ENCODE assay signal across 8 cellular contexts in the genomic region with DNA sequence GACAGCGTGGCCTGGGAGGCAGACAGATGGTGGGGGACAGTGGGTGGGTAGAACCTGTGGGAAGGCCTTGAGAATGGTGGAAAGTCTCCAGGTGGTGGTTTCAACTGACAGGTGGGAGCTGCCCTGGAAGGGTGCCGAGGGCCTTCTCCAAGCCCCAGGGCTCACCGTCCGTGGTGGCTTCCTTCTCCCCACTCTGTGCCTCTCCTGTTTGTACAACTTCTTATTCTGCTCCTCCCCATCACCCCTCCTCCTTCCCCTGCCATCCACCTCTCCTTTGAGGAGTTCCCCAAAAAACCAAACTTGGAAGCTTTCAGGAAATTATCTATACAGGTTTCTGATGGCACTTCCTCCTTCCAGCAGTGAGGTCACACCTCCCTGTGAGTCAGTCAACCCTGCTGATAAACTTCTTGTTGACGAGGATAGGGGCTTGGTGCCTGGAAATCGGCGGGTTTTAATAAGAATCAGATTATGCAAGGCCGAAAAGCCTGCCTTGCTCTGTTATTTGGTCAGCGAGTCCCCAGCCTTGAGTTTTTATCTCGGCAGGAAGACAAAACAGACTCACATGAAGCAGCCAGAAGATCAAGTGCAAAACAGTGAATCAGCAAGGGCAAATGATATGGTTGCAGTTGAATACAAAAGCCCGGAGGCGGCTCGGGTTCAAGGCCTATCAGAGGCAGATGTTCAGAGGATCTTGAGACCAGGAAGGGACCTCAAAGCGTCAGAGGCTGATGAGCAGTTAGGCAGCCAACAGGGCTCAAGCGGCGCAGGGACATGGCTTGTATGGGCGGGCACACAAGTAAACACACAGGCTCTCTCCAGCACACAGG. TPM values are rescaled to one million over a fixed set of nuclear protein-coding genes. Genes with fewer than 3 reads are reported as not detected.
A peak's percentile ranks its signal among the peaks of the same experiment; 100 is the strongest.
DNase-seq lines count a peak whose midpoint lies in the region; TF ChIP-seq lines count a peak whose summit lies in the region.

No MANE protein-coding gene starts in this region.

- no peak overlapping the region for H2AFZ ChIP-seq in SK-N-SH (ENCODE audit: low read depth)

- H3K4me2 ChIP-seq in SK-N-SH: peak overlapping the region; percentile 23

- no peak for TF ChIP-seq EP300 in SK-N-SH (IDR thresholded peaks at IDR 0.05; ENCODE audit: borderline replicate concordance in 1 of 2, low read depth in 1 of 2, low read length in 1 of 2)

- H3K9me3 Mint-ChIP-seq in progenitor cell of endocrine pancreas (ENCODE audit: low read depth): no peaks in the 10 kb centered on the region

- H3K9me3 ChIP-seq in HEK293 (ENCODE audit: control insufficient read depth, insufficient read depth, low read depth, low read length): no peaks in the 10 kb centered on the region
- H3K9me3 ChIP-seq in SK-N-SH: no peaks in the 10 kb centered on the region

- POLR2A ChIA-PET in HEK293 (lab: Yijun Ruan, JAX) (no interaction called here), SK-N-SH (lab: Yijun Ruan, JAX) (interaction anchor here (1.0 kb wide), 1 partner anchor 46 kb away, joined by 3 read pairs; no protein-coding TSS in a partner anchor)

- H3K4me3 ChIP-seq in HEK293 (ENCODE audit: low read depth, low read length) (no peak overlapping the region), SK-N-SH (ENCODE audit: low read depth in 2 of 2, low read length in 1 of 2) (no peak overlapping the region)

- H3F3A ChIP-seq in SK-N-SH (replicated peaks; ENCODE audit: insufficient read depth): peaks cover 12% of the 10 kb centered on the region

- H3K27ac ChIP-seq in HEK293 (ENCODE audit: extremely low read depth, low read depth, low read length): no peak overlapping the region
- H3K27ac ChIP-seq in SK-N-SH (ENCODE audit: low read depth in 2 of 2, low read length in 1 of 2): peak overlapping the region; percentile 61 to 62

- H3K79me2 ChIP-seq in SK-N-SH (ENCODE audit: insufficient read depth): peaks cover 35% of the 10 kb centered on the region

- TF ChIP-seq CTCF in HEK293 (tag by site-specific recombination; IDR thresholded peaks at IDR 0.05): no peak
- no peak for TF ChIP-seq CTCF in SK-N-SH (IDR thresholded peaks at IDR 0.05)
- no peak for TF ChIP-seq CTCF in progenitor cell of endocrine pancreas (IDR thresholded peaks at IDR 0.05; ENCODE audit: unreplicated experiment)

- H3K9me2 ChIP-seq in SK-N-SH: no peaks in the 10 kb centered on the region

- H3K27me3 Mint-ChIP-seq in progenitor cell of endocrine pancreas: no peaks in the 10 kb centered on the region

- no peak overlapping the region for H3K4me3 Mint-ChIP-seq in progenitor cell of endocrine pancreas (ENCODE audit: low read depth)

- peak overlapping the region; percentile 73 for H3K27ac Mint-ChIP-seq in progenitor cell of endocrine pancreas

- 61% methylated on average over 13 of the region's 17 CpGs for WGBS in SK-N-SH (ENCODE audit: low lambda C conversion rate)

- H3K36me3 Mint-ChIP-seq in progenitor cell of endocrine pancreas (ENCODE audit: insufficient read depth): peaks cover 6% of the 10 kb centered on the region

- CTCF ChIA-PET in HEK293 (lab: Yijun Ruan, JAX): no interaction called here
- CTCF ChIA-PET in SK-N-SH (lab: Yijun Ruan, JAX): no interaction called here

- H3K4me1 Mint-ChIP-seq in progenitor cell of endocrine pancreas (ENCODE audit: low read depth): peaks cover 14% of the 10 kb centered on the region

- peaks cover 0 to 5% of the 10 kb centered on the region in 2 experiments; a peak in 1 of 3 replicates for H3K36me3 ChIP-seq in HEK293 (ENCODE audit: control insufficient read depth in 2 of 2, insufficient read depth in 1 of 2, low read length in 2 of 2)
- peaks cover 4 to 8% of the 10 kb centered on the region in 2 experiments for H3K36me3 ChIP-seq in SK-N-SH (replicated peaks in 1 of 2; ENCODE audit: control insufficient read depth in 1 of 2, insufficient read depth in 2 of 2, low read length in 1 of 2)

- no peak for TF ChIP-seq RAD21 in SK-N-SH (IDR thresholded peaks at IDR 0.05; ENCODE audit: low read length)

- DNase-seq in SK-N-SH: no peak
- peak; percentile 61 for DNase-seq in fibroblast of gingiva (ENCODE audit: low read depth)
- no peak for DNase-seq in progenitor cell of endocrine pancreas (ENCODE audit: low spot score, unreplicated experiment)
- DNase-seq in cerebellar nuclear complex (lab: John Stamatoyannopoulos, UW): no peak
- DNase-seq in SK-N-DZ (ENCODE audit: low spot score): no peak
- no peak for DNase-seq in DMS114 treated with DMSO at 0.1 percent for 48 hours (lab: John Stamatoyannopoulos, UW; ENCODE audit: unreplicated experiment)
- DNase-seq in pons (ENCODE audit: low spot score): no peak

- H4K20me1 ChIP-seq in SK-N-SH (ENCODE audit: insufficient read depth): no peaks in the 10 kb centered on the region

- no peaks in the 10 kb centered on the region for H3K27me3 ChIP-seq in SK-N-SH (ENCODE audit: insufficient read depth)

- H3K4me1 ChIP-seq in HEK293 (ENCODE audit: control insufficient read depth, insufficient read depth, low read length): no peaks in the 10 kb centered on the region
- H3K4me1 ChIP-seq in SK-N-SH (ENCODE audit: control insufficient read depth in 1 of 2, insufficient read depth in 2 of 2, low read depth in 1 of 2, low read length in 1 of 2): peaks cover 26 to 45% of the 10 kb centered on the region in 2 experiments; a peak in 3 of 4 replicates

- H3K9ac ChIP-seq in SK-N-SH: no peak overlapping the region; the same call in 1 of the 2 replicates

TF ChIP-seq in HEK293, 187 proteins besides CTCF, POLR2A, EP300 and RAD21:
- TF ChIP-seq SCRT2 (tag by site-specific recombination; IDR thresholded peaks at IDR 0.05): no peak
- TF ChIP-seq ZBTB20 (tag by site-specific recombination; IDR thresholded peaks at IDR 0.05): peak; percentile 51; the same call in 1 of the 2 replicates
- TF ChIP-seq, protein P1, sequence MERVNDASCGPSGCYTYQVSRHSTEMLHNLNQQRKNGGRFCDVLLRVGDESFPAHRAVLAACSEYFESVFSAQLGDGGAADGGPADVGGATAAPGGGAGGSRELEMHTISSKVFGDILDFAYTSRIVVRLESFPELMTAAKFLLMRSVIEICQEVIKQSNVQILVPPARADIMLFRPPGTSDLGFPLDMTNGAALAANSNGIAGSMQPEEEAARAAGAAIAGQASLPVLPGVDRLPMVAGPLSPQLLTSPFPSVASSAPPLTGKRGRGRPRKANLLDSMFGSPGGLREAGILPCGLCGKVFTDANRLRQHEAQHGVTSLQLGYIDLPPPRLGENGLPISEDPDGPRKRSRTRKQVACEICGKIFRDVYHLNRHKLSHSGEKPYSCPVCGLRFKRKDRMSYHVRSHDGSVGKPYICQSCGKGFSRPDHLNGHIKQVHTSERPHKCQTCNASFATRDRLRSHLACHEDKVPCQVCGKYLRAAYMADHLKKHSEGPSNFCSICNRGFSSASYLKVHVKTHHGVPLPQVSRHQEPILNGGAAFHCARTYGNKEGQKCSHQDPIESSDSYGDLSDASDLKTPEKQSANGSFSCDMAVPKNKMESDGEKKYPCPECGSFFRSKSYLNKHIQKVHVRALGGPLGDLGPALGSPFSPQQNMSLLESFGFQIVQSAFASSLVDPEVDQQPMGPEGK (tag by site-specific recombination; IDR thresholded peaks at IDR 0.05): no peak

TF ChIP-seq in SK-N-SH, 30 proteins besides CTCF, POLR2A, EP300 and RAD21:
- TF ChIP-seq SIN3A (IDR thresholded peaks at IDR 0.05; ENCODE audit: borderline replicate concordance, low read depth, low read length) (no peak), FOSL2 (IDR thresholded peaks at IDR 0.05; ENCODE audit: borderline replicate concordance, low read depth) (peak; percentile 21; the same call in 1 of the 2 replicates), TAF1 (IDR thresholded peaks at IDR 0.05; ENCODE audit: borderline replicate concordance, low read depth, low read length) (no peak), ELF1 (IDR thresholded peaks at IDR 0.05) (no peak), POLR2AphosphoS5 (IDR thresholded peaks at IDR 0.05; ENCODE audit: low read depth, low read length) (no peak)
- TF ChIP-seq, protein P2, sequence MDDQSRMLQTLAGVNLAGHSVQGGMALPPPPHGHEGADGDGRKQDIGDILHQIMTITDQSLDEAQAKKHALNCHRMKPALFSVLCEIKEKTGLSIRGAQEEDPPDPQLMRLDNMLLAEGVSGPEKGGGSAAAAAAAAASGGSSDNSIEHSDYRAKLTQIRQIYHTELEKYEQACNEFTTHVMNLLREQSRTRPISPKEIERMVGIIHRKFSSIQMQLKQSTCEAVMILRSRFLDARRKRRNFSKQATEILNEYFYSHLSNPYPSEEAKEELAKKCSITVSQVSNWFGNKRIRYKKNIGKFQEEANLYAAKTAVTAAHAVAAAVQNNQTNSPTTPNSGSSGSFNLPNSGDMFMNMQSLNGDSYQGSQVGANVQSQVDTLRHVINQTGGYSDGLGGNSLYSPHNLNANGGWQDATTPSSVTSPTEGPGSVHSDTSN (IDR thresholded peaks at IDR 0.05): 0 out of 2 replicates have a peak, but pooled peaks have one; percentile 23
TF ChIP-seq in SK-N-SH: peak in this region for 2.

RNA-seq across cellular contexts. Expression of gene ST3GAL4, which starts 9.5 kb away (rescaled TPM):
- polyA plus RNA-seq in SK-N-SH (2012; rRNA removed): 27.1 and 32.0 TPM in 2 replicates
- 20.6 and 30.3 TPM in 2 replicates for polyA plus RNA-seq in SK-N-SH (2012; cell fraction: cytosol; rRNA removed)
- polyA plus RNA-seq in SK-N-SH (2012; cell fraction: nucleus; rRNA removed): 23.7 and 26.9 TPM in 2 replicates
- 7.8 and 8.8 TPM in 2 replicates for total RNA-seq in progenitor cell of endocrine pancreas
- polyA plus RNA-seq in SK-N-DZ (2014; cell fraction: cytosol; rRNA removed): 10.9 and 11.7 TPM in 2 replicates
- 12.8 and 13.0 TPM in 2 replicates for polyA plus RNA-seq in SK-N-DZ (2014; cell fraction: nucleus; rRNA removed)

RNA-seq across cellular contexts. Expression of gene DCPS, which starts 42.1 kb away (rescaled TPM):
- polyA plus RNA-seq in SK-N-SH (2012; rRNA removed): 35.5 and 48.1 TPM in 2 replicates
- polyA plus RNA-seq in SK-N-SH (2012; cell fraction: cytosol; rRNA removed): 33.3 and 42.8 TPM in 2 replicates
- polyA plus RNA-seq in SK-N-SH (2012; cell fraction: nucleus; rRNA removed): 18.5 and 21.6 TPM in 2 replicates
- total RNA-seq in progenitor cell of endocrine pancreas: 14.1 and 17.9 TPM in 2 replicates
- polyA plus RNA-seq in SK-N-DZ (2014; cell fraction: cytosol; rRNA removed): 13.7 and 17.4 TPM in 2 replicates
- 6.0 and 10.6 TPM in 2 replicates for polyA plus RNA-seq in SK-N-DZ (2014; cell fraction: nucleus; rRNA removed)
